In the genomic region with DNA sequence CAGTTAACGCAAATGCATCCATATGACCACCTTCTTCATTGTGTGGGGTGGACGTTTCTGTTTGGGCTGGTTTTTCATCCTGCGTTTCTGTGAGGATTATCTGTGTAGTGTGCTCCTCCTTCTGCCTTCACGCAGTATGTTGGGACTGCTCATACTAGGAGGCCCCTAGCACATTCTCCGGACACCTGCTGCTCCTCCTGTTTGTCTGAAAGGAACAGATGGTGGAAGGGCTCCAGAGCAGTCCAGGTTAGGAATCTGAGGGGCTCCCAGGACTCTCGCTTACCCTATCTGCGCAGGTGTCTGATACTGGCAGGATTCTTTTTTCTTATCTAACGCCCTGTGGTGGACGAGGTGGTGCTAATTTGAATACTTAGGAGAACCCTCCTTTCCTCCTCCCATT, we compare ENCODE assay signal across 12 cellular contexts. TPM values are rescaled to one million over a fixed set of nuclear protein-coding genes. Genes with fewer than 3 reads are reported as not detected.
A peak's percentile ranks its signal among the peaks of the same experiment; 100 is the strongest.
DNase-seq lines count a peak whose midpoint lies in the region; ATAC-seq and TF ChIP-seq lines count a peak whose summit lies in the region.
"Had no signal": no experiment of that assay in that cellular context is flagged by ENCODE, and none has a peak within 500 bp of the region (broad histone marks: within the 10 kb centered on the region; RNA-seq: fewer than 3 reads in every experiment).

No MANE protein-coding gene starts in this region.

- DNase-seq in G401 (ENCODE audit: low spot score) (peak; percentile 83), NCI-H524 (lab: John Stamatoyannopoulos, UW) (peak; percentile 83 to 93), NCI-H82 treated with DMSO at 0.1 percent for 48 hours (lab: John Stamatoyannopoulos, UW; ENCODE audit: unreplicated experiment) (peak; percentile 33), cerebellum (ENCODE audit: low spot score) (peak; percentile 69), GM10266 (ENCODE audit: extremely low spot score) (no peak), A172 (ENCODE audit: low spot score) (no peak)
- no peak for DNase-seq in activated effector memory CD4-positive, alpha-beta T cell treated with anti-CD3 and anti-CD28 coated beads, Interleukin-2, amount 50 U/mL, for 16 hours
- DNase-seq: AML-193; Caco-2; CD4-positive, alpha-beta T cell; DMS79 treated with DMSO at 0.1 percent for 48 hours had no signal

- ATAC-seq in GM21786 (IDR thresholded peaks at IDR 0.05; ENCODE audit: unreplicated experiment): no peak

- in situ Hi-C loops in G401 (cut with HindIII; ENCODE audit: low sequenced_read_pairs): loop anchor here (5.0 kb wide), 2 partner anchors 50 to 75 kb away; a partner anchor contains a TSS

- no peak for TF ChIP-seq CTCF in GM10266 (IDR thresholded peaks at IDR 0.05; ENCODE audit: control insufficient read depth, insufficient read depth, low read depth, missing control alignments)

RNA-seq across cellular contexts. Expression of a gene that starts 25.8 kb away (rescaled TPM):
- 299 and 330 TPM in 2 replicates for total RNA-seq in G401 (2014; rRNA removed; shearing (Covaris generic))
- 160 TPM for total RNA-seq in cerebellum
- 201 and 202 TPM in 2 replicates for total RNA-seq in A172 (2014; rRNA removed; shearing (Covaris generic))

Comparison
In these comparisons a context has a peak if more than half of its experiments do, and no peak if none do; other contexts are left out.
1. DNase-seq: peak in G401 (single experiment), NCI-H524 (2 of 2), NCI-H82 treated with DMSO at 0.1 percent for 48 hours (single experiment) and cerebellum (single experiment); none in GM10266 (single experiment), activated effector memory CD4-positive, alpha-beta T cell treated with anti-CD3 and anti-CD28 coated beads, Interleukin-2, amount 50 U/mL, for 16 hours (single experiment) and A172 (single experiment).